ENCODE assay signal across 8 cellular contexts in the genomic region with DNA sequence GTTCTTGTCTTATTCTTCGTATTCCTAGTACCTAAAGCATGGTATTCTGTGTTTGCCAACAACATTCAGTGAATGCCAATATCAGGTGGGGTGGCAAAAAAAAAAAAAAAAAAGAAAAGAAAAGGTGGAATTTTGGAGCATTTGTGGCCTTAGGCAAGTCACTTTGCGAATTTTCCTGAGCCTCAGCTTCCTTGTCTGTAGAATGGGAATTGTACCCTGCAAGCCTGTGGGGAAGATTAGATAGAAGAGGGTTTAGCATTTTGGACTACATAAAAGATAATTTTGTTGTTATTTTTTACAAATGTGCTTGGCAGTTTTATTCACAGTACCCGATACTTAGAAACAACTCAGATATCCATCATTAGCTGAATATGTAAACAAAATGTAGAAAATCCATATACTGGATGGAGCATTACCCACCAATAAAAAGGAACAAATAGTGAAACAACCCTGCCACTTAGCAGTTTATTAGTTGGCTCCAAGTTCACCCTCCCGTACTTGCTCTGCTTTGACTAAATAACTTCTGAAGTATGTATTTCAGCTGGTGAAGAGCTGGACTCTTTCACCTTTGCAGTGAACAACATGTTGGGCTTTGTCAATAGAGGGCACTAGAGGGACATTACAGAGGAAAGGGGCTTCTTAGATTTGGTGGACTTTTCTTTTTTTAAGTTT. TPM values are rescaled to one million over a fixed set of nuclear protein-coding genes. Genes with fewer than 3 reads are reported as not detected.
DNase-seq lines count a peak whose midpoint lies in the region; ATAC-seq and TF ChIP-seq lines count a peak whose summit lies in the region.

No MANE protein-coding gene starts in this region.

- DNase-seq in AG09309 (ENCODE audit: low read depth) (no peak), dorsolateral prefrontal cortex (no peak), mucosa of descending colon (peak in 1 of 3 donors; percentile 34)
- DNase-seq in activated CD8-positive, alpha-beta memory T cell treated with anti-CD3 and anti-CD28 coated beads for 24 hours, result no peak

- no peak overlapping the region for H2AFZ ChIP-seq in OCI-LY3 (ENCODE audit: low read depth, low read length)

- H3K4me3 ChIP-seq in AG09309 (ENCODE audit: control insufficient read depth, low read depth, low read length) (no peak overlapping the region), OCI-LY3 (ENCODE audit: low read length) (no peak overlapping the region), dorsolateral prefrontal cortex (no peak overlapping the region), mucosa of descending colon (no peak overlapping the region)

- TF ChIP-seq CTCF in AG09309 (IDR thresholded peaks at IDR 0.05; ENCODE audit: control insufficient read depth, insufficient read depth, low read depth, low read length, missing control alignments), result peak; percentile 70
- peak; percentile 68; the same call in 2 of the 3 replicates for TF ChIP-seq CTCF in GM12872 (IDR thresholded peaks at IDR 0.05; ENCODE audit: insufficient read depth, low read depth, low read length)
- peak; percentile 64 for TF ChIP-seq CTCF in OCI-LY3 (IDR thresholded peaks at IDR 0.05; ENCODE audit: low read depth, low read length)
- TF ChIP-seq CTCF in dorsolateral prefrontal cortex (IDR thresholded peaks at IDR 0.05 in 54 of 56, conservative IDR thresholded peaks at IDR 0.05 in 2 of 56; ENCODE audit: low read depth in 1 of 56, partially characterized antibody in 56 of 56), result peak in 52 of 56 donors; percentile 17 to 75 (median 54)
- TF ChIP-seq CTCF in mucosa of descending colon (IDR thresholded peaks at IDR 0.05), result no peak

- H3K36me3 ChIP-seq in OCI-LY3 (replicated peaks; ENCODE audit: low read depth, low read length) (peaks cover 6% of the 10 kb centered on the region), mucosa of descending colon (ENCODE audit: low read depth) (no peaks in the 10 kb centered on the region)

- intact Hi-C loops in dorsolateral prefrontal cortex (cut with DNase I) (loop anchor here in 1 of 2 donors (5.0 kb wide), 1 partner anchor 58 kb away; no protein-coding TSS in a partner anchor), mucosa of descending colon (cut with DNase I, micrococcal nuclease) (no loop called here)

- H3K27ac ChIP-seq in OCI-LY3 (ENCODE audit: low read length) (no peak overlapping the region), dorsolateral prefrontal cortex (no peak overlapping the region)

- H3K4me1 ChIP-seq in OCI-LY3 (ENCODE audit: low read length) (peaks cover 29% of the 10 kb centered on the region), mucosa of descending colon (ENCODE audit: low read depth) (peaks cover 33% of the 10 kb centered on the region)

- H4K20me1 ChIP-seq in OCI-LY3 (ENCODE audit: insufficient read depth, low read length), result peaks cover 66% of the 10 kb centered on the region

- no peak overlapping the region for H3K9ac ChIP-seq in OCI-LY3 (ENCODE audit: low read length)

- H3K27me3 ChIP-seq in OCI-LY3 (ENCODE audit: low read depth, low read length), result no peaks in the 10 kb centered on the region
- H3K27me3 ChIP-seq in dorsolateral prefrontal cortex, result no peaks in the 10 kb centered on the region

- peaks cover 99% of the 10 kb centered on the region for H3K79me2 ChIP-seq in OCI-LY3 (ENCODE audit: low read length)

- ATAC-seq in mucosa of descending colon (peak; percentile 68), HG03108 (IDR thresholded peaks at IDR 0.05; ENCODE audit: unreplicated experiment) (no peak), GM18517 (IDR thresholded peaks at IDR 0.05; ENCODE audit: unreplicated experiment) (no peak)

- H3K9me3 ChIP-seq in OCI-LY3 (ENCODE audit: insufficient read depth, low read length) (no peaks in the 10 kb centered on the region), mucosa of descending colon (no peaks in the 10 kb centered on the region)

- 0 out of 2 replicates have a peak overlapping the region, but pooled peaks have one; percentile 14 for H3K4me2 ChIP-seq in OCI-LY3 (ENCODE audit: low read length)

RNA-seq across cellular contexts. Expression of a gene that starts 13.6 kb away (rescaled TPM):
- 100 to 1,000 TPM in 108 of 120 experiments, 10 to 100 TPM in 12; 71.6 to 161 (median 119) TPM for total RNA-seq in dorsolateral prefrontal cortex
- total RNA-seq in mucosa of descending colon, result 100 to 1,000 TPM; 139 to 145 (median 140) TPM
